18 cellular contexts compared by ENCODE assay signal in genomic region chr22:32652609-32653008, GRCh38.
"Had no signal": no experiment of that assay in that cellular context is flagged by ENCODE, and none has a peak within 500 bp of the region (broad histone marks: within the 10 kb centered on the region; RNA-seq: fewer than 3 reads in every experiment).

No MANE protein-coding gene starts in this region.

- H3K4me2 ChIP-seq: SK-N-SH had no signal

- DNase-seq: MV-4-11, NCI-H1048, NCI-H1105, NCI-H1417, NCI-H1436 treated with DMSO at 0.1 percent for 48 hours, NCI-H1694, NCI-H1930, NCI-H2081, NCI-H2107, NCI-H2227 treated with DMSO at 0.1 percent for 48 hours, NCI-H510A, NCI-H524 treated with DMSO at 0.1 percent for 48 hours, NCI-H69, NCI-H774, RPMI8226, SHP77, SW 1271 had no signal

- H3K9me2 ChIP-seq: SK-N-SH had no signal

- H3K9me3 ChIP-seq: SK-N-SH had no signal
